ENCODE assay signal across 17 cellular contexts in genomic region chr5:180235846-180236245, GRCh38. TPM values are rescaled to one million over a fixed set of nuclear protein-coding genes. Genes with fewer than 3 reads are reported as not detected.
DNase-seq lines count a peak whose midpoint lies in the region; ATAC-seq, FAIRE-seq and TF ChIP-seq lines count a peak whose summit lies in the region.
"Had no signal": no experiment of that assay in that cellular context is flagged by ENCODE, and none has a peak within 500 bp of the region (broad histone marks: within the 10 kb centered on the region; RNA-seq: fewer than 3 reads in every experiment).

No MANE protein-coding gene starts in this region.

- no peaks in the 10 kb centered on the region for H3K27me3 Mint-ChIP-seq in MCF 10A (ENCODE audit: insufficient read depth, unreplicated experiment)
- H3K27me3 Mint-ChIP-seq: CD8-positive, alpha-beta memory T cell had no signal

- H3K9me3 ChIP-seq in breast epithelium, result peaks cover 35 to 41% of the 10 kb centered on the region in 2 donors
- H3K9me3 ChIP-seq in mucosa of descending colon, result no peaks in the 10 kb centered on the region
- H3K9me3 ChIP-seq: BLaER1 had no signal

- intact Hi-C loops in MCF 10A (cut with micrococcal nuclease) (no loop called here), breast epithelium (cut with DNase I; ENCODE audit: low total_unique reads) (no loop called here), mucosa of descending colon (cut with DNase I, micrococcal nuclease) (no loop called here)

- H3K27ac ChIP-seq in breast epithelium (no peak overlapping the region), RWPE1 (no peak overlapping the region), foreskin keratinocyte (peak overlapping the region; percentile 84)
- H3K27ac ChIP-seq: 22Rv1, BLaER1 had no signal

- no peak overlapping the region for H3K4me3 Mint-ChIP-seq in MCF 10A (ENCODE audit: unreplicated experiment)
- H3K4me3 Mint-ChIP-seq: CD8-positive, alpha-beta memory T cell; H9 had no signal

- DNase-seq in MCF 10A (ENCODE audit: unreplicated experiment) (peak; percentile 38), breast epithelium (ENCODE audit: low spot score in 2 of 2) (no peak), RWPE1 (ENCODE audit: low spot score) (peak; percentile 20), bronchial epithelial cell (ENCODE audit: low read depth) (peak; percentile 75), foreskin keratinocyte (peak; percentile 26 to 51), mucosa of descending colon (no peak)
- no peak for DNase-seq in stimulated activated CD4-positive, alpha-beta T cell treated with anti-CD3 and anti-CD28 coated beads, Interleukin-2, amount 100 ng/mL, for 48 hours
- DNase-seq: CD8-positive, alpha-beta memory T cell; DMS79; GOT3; H9 had no signal

- no peak for ATAC-seq in foreskin keratinocyte
- ATAC-seq in GM21825 (IDR thresholded peaks at IDR 0.05; ENCODE audit: unreplicated experiment), result no peak
- no peak for ATAC-seq in mucosa of descending colon
- ATAC-seq: GM12878 had no signal

- peaks cover 6% of the 10 kb centered on the region for H3K4me1 Mint-ChIP-seq in MCF 10A (ENCODE audit: insufficient read depth, unreplicated experiment)
- H3K4me1 Mint-ChIP-seq: CD8-positive, alpha-beta memory T cell had no signal

- BruUV-seq in MCF 10A (replicated peaks; lab: Mats Ljungman, UMichigan), result TSS peak; percentile 62

- POLR2A ChIA-PET in MCF 10A (lab: Yijun Ruan, JAX), result interaction anchor here (1.0 to 2.1 kb wide), 3 partner anchors 47 to 57 kb away, joined by 4 to 12 read pairs (median 6); no protein-coding TSS in a partner anchor
- POLR2A ChIA-PET in RWPE1 (lab: Yijun Ruan, JAX; ENCODE audit: low non-redundant PET), result no interaction called here

- CTCF ChIA-PET in MCF 10A (lab: Yijun Ruan, JAX), result interaction anchor here (0.6 to 1.0 kb wide), 2 partner anchors 54 to 384 kb away, joined by 4 read pairs; no protein-coding TSS in a partner anchor
- CTCF ChIA-PET in RWPE1 (lab: Yijun Ruan, JAX), result interaction anchor here (0.9 kb wide), 1 partner anchor 405 kb away, joined by 3 read pairs; no protein-coding TSS in a partner anchor

- H3K27ac Mint-ChIP-seq in MCF 10A (ENCODE audit: low read depth, unreplicated experiment), result no peak overlapping the region
- H3K27ac Mint-ChIP-seq: CD8-positive, alpha-beta memory T cell had no signal

- H3K9me3 Mint-ChIP-seq in MCF 10A (ENCODE audit: unreplicated experiment), result peaks cover 10% of the 10 kb centered on the region
- H3K9me3 Mint-ChIP-seq: H9 had no signal

- H3K4me3 ChIP-seq in breast epithelium (no peak overlapping the region), bronchial epithelial cell (ENCODE audit: low read depth, low read length) (no peak overlapping the region), mucosa of descending colon (no peak overlapping the region)
- H3K4me3 ChIP-seq: BLaER1, GM12878 had no signal

- no peak for FAIRE-seq in bronchial epithelial cell (lab: Jason Lieb, UNC)
- FAIRE-seq: GM12878 had no signal

- no peak for TF ChIP-seq POLR2A in breast epithelium (IDR thresholded peaks at IDR 0.05)

- H3K36me3 Mint-ChIP-seq in MCF 10A (ENCODE audit: insufficient read depth, unreplicated experiment), result peaks cover 84% of the 10 kb centered on the region

- no peak for TF ChIP-seq CTCF in MCF 10A (IDR thresholded peaks at IDR 0.05; ENCODE audit: unreplicated experiment)
- TF ChIP-seq CTCF in breast epithelium (IDR thresholded peaks at IDR 0.05), result no peak
- no peak for TF ChIP-seq CTCF in RWPE1 (conservative IDR thresholded peaks at IDR 0.05; ENCODE audit: low read depth)
- no peak for TF ChIP-seq CTCF in bronchial epithelial cell (IDR thresholded peaks at IDR 0.05; ENCODE audit: insufficient read depth, low read length, severe bottlenecking)
- no peak for TF ChIP-seq CTCF in foreskin keratinocyte (conservative IDR thresholded peaks at IDR 0.05)
- no peak for TF ChIP-seq CTCF in mucosa of descending colon (IDR thresholded peaks at IDR 0.05)

- peaks cover 13% of the 10 kb centered on the region for H3K36me3 ChIP-seq in breast epithelium
- H3K36me3 ChIP-seq in bronchial epithelial cell (ENCODE audit: control insufficient read depth, insufficient read depth, low read length), result peaks cover 6% of the 10 kb centered on the region
- no peaks in the 10 kb centered on the region for H3K36me3 ChIP-seq in mucosa of descending colon (ENCODE audit: low read depth)

- no peaks in the 10 kb centered on the region for H3K27me3 ChIP-seq in breast epithelium
- H3K27me3 ChIP-seq in bronchial epithelial cell (ENCODE audit: control insufficient read depth, insufficient read depth, low read length), result no peaks in the 10 kb centered on the region
- no peaks in the 10 kb centered on the region for H3K27me3 ChIP-seq in foreskin keratinocyte
- H3K27me3 ChIP-seq: BLaER1 had no signal

- H3K4me1 ChIP-seq in breast epithelium, result no peaks in the 10 kb centered on the region
- peaks cover 5% of the 10 kb centered on the region for H3K4me1 ChIP-seq in foreskin keratinocyte
- no peaks in the 10 kb centered on the region for H3K4me1 ChIP-seq in mucosa of descending colon (ENCODE audit: low read depth)
- H3K4me1 ChIP-seq: BLaER1 had no signal

RNA-seq across cellular contexts. Expression of gene RASGEF1C, which starts 26.8 kb away (rescaled TPM):
- total RNA-seq in MCF 10A (2022) (not detected in 2 replicates), breast epithelium (under 1 TPM in 1 of 3 donors, not detected in 2; 0.73 TPM), bronchial epithelial cell (under 0.01 TPM in 1 of 2 replicates, not detected in the other), foreskin keratinocyte (not detected in 2 replicates), mucosa of descending colon (1 to 10 TPM in 1 of 3 donors, under 1 TPM in 2; 0.17 to 1.9 (median 0.65) TPM)
- polyA plus RNA-seq in foreskin keratinocyte, result not detected in 2 replicates
- total RNA-seq: CD8-positive, alpha-beta memory T cell; G401; GM12878; HT1080 had no signal
- polyA plus RNA-seq: CD8-positive, alpha-beta memory T cell; GM12878 had no signal

RNA-seq across cellular contexts. Expression of gene MAPK9, which starts 56.0 kb away (rescaled TPM):
- total RNA-seq in MCF 10A (2022) (64.0 and 70.8 TPM in 2 replicates), breast epithelium (10 to 100 TPM; 31.2 to 37.9 (median 34.7) TPM), bronchial epithelial cell (19.7 and 23.2 TPM in 2 replicates), foreskin keratinocyte (26.4 and 30.3 TPM in 2 replicates), mucosa of descending colon (10 to 100 TPM; 37.4 to 54.1 (median 41.3) TPM)
- polyA plus RNA-seq in foreskin keratinocyte, result 15.0 and 17.9 TPM in 2 replicates

Comparison
In these comparisons a context has a peak if more than half of its experiments do, and no peak if none do; other contexts are left out.
1. DNase-seq: peak in MCF 10A (single experiment), RWPE1 (single experiment), bronchial epithelial cell (single experiment) and foreskin keratinocyte (2 of 2); none in breast epithelium (0 of 2), stimulated activated CD4-positive, alpha-beta T cell treated with anti-CD3 and anti-CD28 coated beads, Interleukin-2, amount 100 ng/mL, for 48 hours (0 of 2) and mucosa of descending colon (0 of 3).